Comparison of ENCODE assay signal across 9 cellular contexts in genomic region chr2:79219383-79219988, GRCh38. TPM values are rescaled to one million over a fixed set of nuclear protein-coding genes. Genes with fewer than 3 reads are reported as not detected.
DNase-seq lines count a peak whose midpoint lies in the region; ATAC-seq and TF ChIP-seq lines count a peak whose summit lies in the region.
"Had no signal": no experiment of that assay in that cellular context is flagged by ENCODE, and none has a peak within 500 bp of the region (broad histone marks: within the 10 kb centered on the region; RNA-seq: fewer than 3 reads in every experiment).

No MANE protein-coding gene starts in this region.

- intact Hi-C loops in activated B cell treated with CpG ODN at 0.5 μM for 24 hours (cut with micrococcal nuclease) = no loop called here
- intact Hi-C loops in thyroid gland (cut with DNase I) = no loop called here

- H3K9me3 Mint-ChIP-seq in H9 = peaks cover 18 to 20% of the 10 kb centered on the region in 2 experiments
- H3K9me3 Mint-ChIP-seq in activated B cell treated with CpG ODN at 0.5 μM for 24 hours = no peaks in the 10 kb centered on the region
- H3K9me3 Mint-ChIP-seq in T-cell = peaks cover 0 to 4% (median 0%) of the 10 kb centered on the region in 3 donors

- no peaks in the 10 kb centered on the region for H3K4me1 ChIP-seq in H9 (ENCODE audit: insufficient read depth, low read length)
- no peaks in the 10 kb centered on the region for H3K4me1 ChIP-seq in thyroid gland

- H2BK12ac ChIP-seq in H9 (ENCODE audit: insufficient read length, low read depth, low read length) = no peak overlapping the region

- no peaks in the 10 kb centered on the region for H3K23me2 ChIP-seq in H9 (ENCODE audit: insufficient read length, low read depth, low read length, poor library complexity, severe bottlenecking)

- no peak overlapping the region for H4K91ac ChIP-seq in H9 (ENCODE audit: insufficient read length, low read depth, low read length)

- no peak overlapping the region for H3K14ac ChIP-seq in H9 (ENCODE audit: insufficient read depth, low read length)

- ATAC-seq in activated B cell treated with CpG ODN at 0.5 μM for 24 hours (ENCODE audit: low read depth) = no peak
- ATAC-seq in T-cell (replicated peaks in 1 of 4) = no peak

- no peak overlapping the region for H2BK15ac ChIP-seq in H9 (ENCODE audit: low read depth, low read length)

- H3K56ac ChIP-seq in H9 (ENCODE audit: insufficient read length, low read depth, low read length) = no peak overlapping the region

- H3K4me2 ChIP-seq in H9 (ENCODE audit: insufficient read depth, insufficient read length, low read length) = no peak overlapping the region

- H3K4me1 Mint-ChIP-seq in H9 (no peaks in the 10 kb centered on the region), activated B cell treated with CpG ODN at 0.5 μM for 24 hours (no peaks in the 10 kb centered on the region), T-cell (no peaks in the 10 kb centered on the region)
- H3K4me1 Mint-ChIP-seq: IgD-negative memory B cell had no signal

- no peak overlapping the region for H3T11ph ChIP-seq in H9 (ENCODE audit: low read length)

- WGBS in H9 (ENCODE audit: extremely low coverage, insufficient read length, low lambda C conversion rate) = no CpG with 5 or more reads among the region's 9 CpGs
- 30 to 32% methylated on average over 9 of the region's 9 CpGs for WGBS in thyroid gland, 2 donors

- no peak overlapping the region for H2BK5ac ChIP-seq in H9 (ENCODE audit: insufficient read length, low read length)

- H2BK120ac ChIP-seq in H9 (ENCODE audit: low read depth, low read length, poor library complexity, severe bottlenecking) = no peak overlapping the region

- no peak overlapping the region for H3K18ac ChIP-seq in H9 (ENCODE audit: insufficient read length, low read depth, low read length)

- H3K4me3 Mint-ChIP-seq in H9 = no peak overlapping the region
- H3K4me3 Mint-ChIP-seq in activated B cell treated with CpG ODN at 0.5 μM for 24 hours = no peak overlapping the region
- no peak overlapping the region for H3K4me3 Mint-ChIP-seq in T-cell
- H3K4me3 Mint-ChIP-seq: IgD-negative memory B cell had no signal

- H3K9me3 ChIP-seq in H9 (ENCODE audit: control insufficient read depth, low read depth, low read length) = no peaks in the 10 kb centered on the region
- H3K9me3 ChIP-seq in thyroid gland = no peaks in the 10 kb centered on the region

- peak; percentile 92 for TF ChIP-seq CTCF in H9 (conservative IDR thresholded peaks at IDR 0.05)
- peak; percentile 79 for TF ChIP-seq CTCF in NB4 (IDR thresholded peaks at IDR 0.05; ENCODE audit: low read depth, low read length)
- peak; percentile 29 for TF ChIP-seq CTCF in activated B cell treated with CpG ODN at 0.5 μM for 24 hours (IDR thresholded peaks at IDR 0.05)
- TF ChIP-seq CTCF in thyroid gland (IDR thresholded peaks at IDR 0.05) = peak in 4 of 6 experiments; percentile 30 to 59 (median 34)

- H3K4me3 ChIP-seq in NB4 (ENCODE audit: low read depth, low read length) = no peak overlapping the region
- no peak overlapping the region for H3K4me3 ChIP-seq in thyroid gland (replicated peaks in 1 of 3)

- H3K27me3 Mint-ChIP-seq in H9 (ENCODE audit: low read depth) = no peaks in the 10 kb centered on the region; the same call in 1 of the 2 replicates
- no peaks in the 10 kb centered on the region for H3K27me3 Mint-ChIP-seq in activated B cell treated with CpG ODN at 0.5 μM for 24 hours
- no peaks in the 10 kb centered on the region for H3K27me3 Mint-ChIP-seq in T-cell
- H3K27me3 Mint-ChIP-seq: IgD-negative memory B cell had no signal

- H3K79me1 ChIP-seq in H9 (ENCODE audit: insufficient read depth, low read depth, low read length, poor library complexity, severe bottlenecking) = no peaks in the 10 kb centered on the region

- H2BK20ac ChIP-seq in H9 (ENCODE audit: low read depth, low read length, poor library complexity, severe bottlenecking) = no peak overlapping the region

- H3K23ac ChIP-seq in H9 (ENCODE audit: insufficient read length, low read depth, low read length) = no peak overlapping the region

- H3K27ac ChIP-seq in H9 (ENCODE audit: insufficient read length, low read depth, low read length) (no peak overlapping the region), thyroid gland (no peak overlapping the region)

- no peak overlapping the region for H4K8ac ChIP-seq in H9 (replicated peaks; ENCODE audit: insufficient read length, low read depth, low read length)

- H3K27me3 ChIP-seq in H9 (ENCODE audit: insufficient read depth, low read length) (no peaks in the 10 kb centered on the region), thyroid gland (no peaks in the 10 kb centered on the region)

- POLR2A ChIA-PET in activated B cell treated with CpG ODN at 0.5 μM for 24 hours (lab: Charles Lee) = no interaction called here
- POLR2A ChIA-PET in T-cell (lab: Charles Lee) = no interaction called here

- CTCF ChIA-PET in activated B cell treated with CpG ODN at 0.5 μM for 24 hours (lab: Charles Lee) (interaction anchor here (0.8 kb wide), 1 partner anchor 30 kb away, joined by 3 read pairs; no protein-coding TSS in a partner anchor), T-cell (lab: Charles Lee) (interaction anchor here in 1 of 2 donors (0.6 kb wide), 1 partner anchor 178 kb away, joined by 3 read pairs; no protein-coding TSS in a partner anchor)

- H3K36me3 ChIP-seq in thyroid gland = no peaks in the 10 kb centered on the region

- no peak overlapping the region for H3K27ac Mint-ChIP-seq in H9
- H3K27ac Mint-ChIP-seq in activated B cell treated with CpG ODN at 0.5 μM for 24 hours = no peak overlapping the region
- H3K27ac Mint-ChIP-seq in T-cell = no peak overlapping the region
- H3K27ac Mint-ChIP-seq: IgD-negative memory B cell had no signal

- H2AFZ ChIP-seq in H9 (ENCODE audit: low read length) = no peak overlapping the region

- no peaks in the 10 kb centered on the region for H3K79me2 ChIP-seq in H9 (ENCODE audit: insufficient read depth, low read length)

- TF ChIP-seq POLR2A in NB4 (IDR thresholded peaks at IDR 0.05; ENCODE audit: extremely low read depth, insufficient read length) = no peak
- no peak for TF ChIP-seq POLR2A in thyroid gland (IDR thresholded peaks at IDR 0.05)

- H3K36me3 Mint-ChIP-seq in H9 (ENCODE audit: insufficient read depth in 1 of 3, low read depth in 3 of 3) (peaks cover 0 to 12% (median 9%) of the 10 kb centered on the region in 3 experiments; a peak in 6 of 7 replicates), activated B cell treated with CpG ODN at 0.5 μM for 24 hours (ENCODE audit: low read depth) (no peaks in the 10 kb centered on the region), T-cell (no peaks in the 10 kb centered on the region)
- H3K36me3 Mint-ChIP-seq: IgD-negative memory B cell had no signal

- H3K9ac ChIP-seq in H9 (ENCODE audit: extremely low read depth, insufficient read length, low read length) = no peak overlapping the region

- H4K5ac ChIP-seq in H9 (ENCODE audit: insufficient read length, low read depth, low read length) = no peak overlapping the region

- H2AK5ac ChIP-seq in H9 (ENCODE audit: insufficient read length, low read length) = no peak overlapping the region

- no peaks in the 10 kb centered on the region for H4K20me1 ChIP-seq in H9 (ENCODE audit: control insufficient read depth, insufficient read depth, insufficient read length)

- no peak overlapping the region for H3K4ac ChIP-seq in H9 (ENCODE audit: low read depth, low read length)

- DNase-seq in stimulated activated CD4-positive, alpha-beta T cell treated with anti-CD3 and anti-CD28 coated beads, TNF-alpha, amount 100 ng/mL, for 48 hours (ENCODE audit: low read depth in 3 of 3) = peak in 2 of 3 donors; percentile 3 to 4
- DNase-seq in stimulated activated CD4-positive, alpha-beta T cell treated with anti-CD3 and anti-CD28 coated beads, Interleukin-12 subunit alpha, Interleukin-12 subunit beta, amount 100 ng/mL, for 4 hours = no peak
- DNase-seq in H9 (peak; percentile 57), NB4 (ENCODE audit: low read depth) (peak; percentile 70), activated B cell treated with CpG ODN at 0.5 μM for 24 hours (no peak), iPS DF 19.7 (ENCODE audit: low read depth, low spot score) (peak; percentile 25), thyroid gland (no peak), T-cell (no peak)

RNA-seq across cellular contexts. Expression of gene REG3A, which starts 59.9 kb away (rescaled TPM):
- total RNA-seq in H9 (2021) (not detected in 2 replicates), activated B cell treated with CpG ODN at 0.5 μM for 24 hours (not detected in 2 replicates), thyroid gland (not detected), T-cell (under 1 TPM in 2 of 5 donors, not detected in 3; 0.35 to 0.46 TPM)

Comparison
In these comparisons a context has a peak if more than half of its experiments do, and no peak if none do; other contexts are left out.
1. DNase-seq: peak in stimulated activated CD4-positive, alpha-beta T cell treated with anti-CD3 and anti-CD28 coated beads, TNF-alpha, amount 100 ng/mL, for 48 hours (2 of 3), H9 (single experiment), NB4 (single experiment) and iPS DF 19.7 (single experiment); none in stimulated activated CD4-positive, alpha-beta T cell treated with anti-CD3 and anti-CD28 coated beads, Interleukin-12 subunit alpha, Interleukin-12 subunit beta, amount 100 ng/mL, for 4 hours (single experiment), activated B cell treated with CpG ODN at 0.5 μM for 24 hours (single experiment), thyroid gland (0 of 2) and T-cell (0 of 34).
2. CTCF ChIP-seq: peak in every context shown above with its lines; median percentile 92 in H9; 79 in NB4; 34 in thyroid gland; 29 in activated B cell treated with CpG ODN at 0.5 μM for 24 hours.